In genomic region chr22:43851058-43851978, GRCh38 we compare ENCODE assay signal across 18 cellular contexts. TPM values are rescaled to one million over a fixed set of nuclear protein-coding genes. Genes with fewer than 3 reads are reported as not detected.
"Had no signal": no experiment of that assay in that cellular context is flagged by ENCODE, and none has a peak within 500 bp of the region (broad histone marks: within the 10 kb centered on the region; RNA-seq: fewer than 3 reads in every experiment).

No MANE protein-coding gene starts in this region.

- H3K27ac ChIP-seq: ascending aorta, esophagus squamous epithelium, lower lobe of right lung, WERI-Rb-1 had no signal

- H3K4me3 ChIP-seq: ascending aorta, esophagus squamous epithelium, lower lobe of right lung had no signal

- H3K4me1 ChIP-seq: ascending aorta, esophagus squamous epithelium, lower lobe of right lung had no signal

- H3K9me3 ChIP-seq: esophagus squamous epithelium, lower lobe of right lung had no signal

- DNase-seq: activated CD4-positive, alpha-beta T cell treated with anti-CD3 and anti-CD28 coated beads, Interleukin-2, amount 50 U/mL, for 48 hours; activated gamma-delta T cell; cerebellar nuclear complex; effector CD8-positive, alpha-beta T cell; esophagus squamous epithelium; lower lobe of right lung; occipital lobe; stimulated activated CD4-positive, alpha-beta T cell treated with anti-CD3 and anti-CD28 coated beads, Interleukin-15, amount 100 ng/mL, for 24 hours; stimulated activated CD4-positive, alpha-beta T cell treated with anti-CD3 and anti-CD28 coated beads, Interleukin-2, amount 100 ng/mL, for 48 hours; stimulated activated naive CD8-positive, alpha-beta T cell treated with anti-CD3 and anti-CD28 coated beads, Interleukin-15, amount 100 ng/mL, for 72 hours; SW 1271; trophoblast cell; WERI-Rb-1 had no signal

- H3K27me3 ChIP-seq: ascending aorta had no signal

- ATAC-seq: lower lobe of right lung; stimulated activated naive CD8-positive, alpha-beta T cell treated with anti-CD3 and anti-CD28 coated beads, Interleukin-15, amount 100 ng/mL, for 72 hours had no signal

- H3K36me3 ChIP-seq: ascending aorta, esophagus squamous epithelium, lower lobe of right lung had no signal

RNA-seq across cellular contexts. Expression of gene SULT4A1, which starts 11.0 kb away (rescaled TPM):
- total RNA-seq: ascending aorta; esophagus squamous epithelium; lower lobe of right lung; posterior vena cava; T-helper 2 cell treated with Interferon-gamma antibody and Interleukin-4, amounts not matched to agents 100 ng/mL and 5 ng/mL, for 36 hours had no signal

RNA-seq across cellular contexts. Expression of gene PNPLA5, which starts 40.5 kb away (rescaled TPM):
- total RNA-seq: ascending aorta; esophagus squamous epithelium; lower lobe of right lung; mesothelial cell of epicardium; occipital lobe; posterior vena cava; skeletal muscle tissue; T-helper 2 cell treated with Interferon-gamma antibody and Interleukin-4, amounts not matched to agents 100 ng/mL and 5 ng/mL, for 36 hours had no signal
